In the genomic region with DNA sequence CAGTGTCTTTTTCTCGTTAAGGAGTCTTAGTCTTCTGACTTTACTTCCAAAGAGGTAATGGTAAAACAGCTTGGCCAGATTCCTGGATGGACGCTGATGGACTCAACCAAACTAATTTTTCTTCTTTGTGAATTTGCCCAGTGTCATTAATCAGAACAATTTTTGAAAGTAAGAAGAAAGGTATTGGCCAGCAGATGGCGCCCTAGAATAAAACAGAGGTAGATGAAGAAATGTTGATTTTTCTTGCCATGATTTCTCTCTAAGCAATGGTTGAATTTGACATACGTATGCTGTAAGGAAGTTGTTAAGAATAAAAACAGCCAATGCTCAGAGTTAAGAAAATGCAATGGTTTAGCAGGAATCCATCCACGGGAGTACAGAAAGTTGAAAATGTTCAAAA, we compare ENCODE assay signal across 8 cellular contexts.
A peak's percentile ranks its signal among the peaks of the same experiment; 100 is the strongest.
DNase-seq lines count a peak whose midpoint lies in the region; ATAC-seq and TF ChIP-seq lines count a peak whose summit lies in the region.

No MANE protein-coding gene starts in this region.

- H3K27me3 Mint-ChIP-seq in activated CD8-positive, alpha-beta memory T cell treated with anti-CD3 and anti-CD28 coated beads, Interleukin-2, amount 10 ng/mL, durations not matched to agents 7 days and 5 days = peaks cover 55% of the 10 kb centered on the region
- no peaks in the 10 kb centered on the region for H3K27me3 Mint-ChIP-seq in type B pancreatic cell

- TF ChIP-seq EP300 in neural cell (conservative IDR thresholded peaks at IDR 0.05; ENCODE audit: poor library complexity, severe bottlenecking) (no peak), suprapubic skin (IDR thresholded peaks at IDR 0.05) (no peak)

- H3F3A ChIP-seq in neural cell (ENCODE audit: insufficient read depth, low read length, poor library complexity, severe bottlenecking) = no peaks in the 10 kb centered on the region

- H3K4me1 Mint-ChIP-seq in activated CD8-positive, alpha-beta memory T cell treated with anti-CD3 and anti-CD28 coated beads, Interleukin-2, amount 10 ng/mL, durations not matched to agents 7 days and 5 days = no peaks in the 10 kb centered on the region
- peaks cover 10% of the 10 kb centered on the region for H3K4me1 Mint-ChIP-seq in type B pancreatic cell (ENCODE audit: unreplicated experiment)

- H3K27ac ChIP-seq in neural cell (ENCODE audit: low read length) = no peak overlapping the region
- H3K27ac ChIP-seq in suprapubic skin = no peak overlapping the region

- TF ChIP-seq RAD21 in neural cell (conservative IDR thresholded peaks at IDR 0.05) = peak; percentile 65

- H3K9me3 Mint-ChIP-seq in activated CD8-positive, alpha-beta memory T cell treated with anti-CD3 and anti-CD28 coated beads, Interleukin-2, amount 10 ng/mL, durations not matched to agents 7 days and 5 days (ENCODE audit: low read depth) = no peaks in the 10 kb centered on the region
- H3K9me3 Mint-ChIP-seq in type B pancreatic cell = no peaks in the 10 kb centered on the region

- no peak for ATAC-seq in activated CD8-positive, alpha-beta memory T cell treated with anti-CD3 and anti-CD28 coated beads, Interleukin-2, amount 10 ng/mL, durations not matched to agents 7 days and 5 days

- H3K9me3 ChIP-seq in neural cell (ENCODE audit: low read length) (peaks cover 2% of the 10 kb centered on the region), suprapubic skin (no peaks in the 10 kb centered on the region)

- no peak overlapping the region for H3K4me3 ChIP-seq in neural cell (ENCODE audit: low read length)
- no peak overlapping the region for H3K4me3 ChIP-seq in suprapubic skin

- H3K79me2 ChIP-seq in neural cell (replicated peaks; ENCODE audit: insufficient read depth, low read length) = no peaks in the 10 kb centered on the region

- no peaks in the 10 kb centered on the region for H3K36me3 ChIP-seq in neural cell (ENCODE audit: insufficient read depth, low read length)
- no peaks in the 10 kb centered on the region for H3K36me3 ChIP-seq in suprapubic skin

- TF ChIP-seq CTCF in neural cell (IDR thresholded peaks at IDR 0.05; ENCODE audit: poor library complexity, severe bottlenecking) = peak; percentile 62
- TF ChIP-seq CTCF in type B pancreatic cell (conservative IDR thresholded peaks at IDR 0.05) = peak; percentile 79
- TF ChIP-seq CTCF in suprapubic skin (IDR thresholded peaks at IDR 0.05) = peak in 1 of 2 donors; percentile 22

- TF ChIP-seq POLR2A in suprapubic skin (IDR thresholded peaks at IDR 0.05) = no peak

- CTCF ChIA-PET in activated CD8-positive, alpha-beta memory T cell treated with anti-CD3 and anti-CD28 coated beads, Interleukin-2, amount 10 ng/mL, durations not matched to agents 7 days and 5 days (lab: Charles Lee) = interaction anchor here (1.1 to 1.5 kb wide), 3 partner anchors 11 to 727 kb away, joined by 5 to 8 read pairs (median 6); no protein-coding TSS in a partner anchor

- H3K27me3 ChIP-seq in neural cell (ENCODE audit: insufficient read depth, low read depth, low read length) (no peaks in the 10 kb centered on the region), suprapubic skin (peaks cover 4% of the 10 kb centered on the region)

- H3K4me3 Mint-ChIP-seq in activated CD8-positive, alpha-beta memory T cell treated with anti-CD3 and anti-CD28 coated beads, Interleukin-2, amount 10 ng/mL, durations not matched to agents 7 days and 5 days = no peak overlapping the region
- no peak overlapping the region for H3K4me3 Mint-ChIP-seq in type B pancreatic cell

- peak; percentile 3 to 44 for DNase-seq in activated CD8-positive, alpha-beta memory T cell treated with anti-CD3 and anti-CD28 coated beads for 1 hour (ENCODE audit: extremely low read depth in 1 of 2, low read depth in 1 of 2)
- DNase-seq in activated CD8-positive, alpha-beta memory T cell treated with anti-CD3 and anti-CD28 coated beads, Interleukin-2, amount 10 ng/mL, durations not matched to agents 7 days and 5 days = no peak
- DNase-seq in NCI-H2081 (lab: John Stamatoyannopoulos, UW) (peak; percentile 80 to 84), type B pancreatic cell (ENCODE audit: extremely low spot score, unreplicated experiment) (no peak), suprapubic skin (ENCODE audit: low spot score in 2 of 2) (no peak)
- DNase-seq in activated CD4-positive, alpha-beta T cell treated with anti-CD3 and anti-CD28 coated beads for 1 hour = peak; percentile 22
- DNase-seq in effector CD4-positive, alpha-beta T cell = peak; percentile 45

- peaks cover 3% of the 10 kb centered on the region for H3K4me1 ChIP-seq in suprapubic skin

- H4K20me1 ChIP-seq in neural cell (ENCODE audit: insufficient read depth) = no peaks in the 10 kb centered on the region

- no peak overlapping the region for H3K27ac Mint-ChIP-seq in activated CD8-positive, alpha-beta memory T cell treated with anti-CD3 and anti-CD28 coated beads, Interleukin-2, amount 10 ng/mL, durations not matched to agents 7 days and 5 days
- no peak overlapping the region for H3K27ac Mint-ChIP-seq in type B pancreatic cell

- no peaks in the 10 kb centered on the region for H3K36me3 Mint-ChIP-seq in activated CD8-positive, alpha-beta memory T cell treated with anti-CD3 and anti-CD28 coated beads, Interleukin-2, amount 10 ng/mL, durations not matched to agents 7 days and 5 days
- no peaks in the 10 kb centered on the region for H3K36me3 Mint-ChIP-seq in type B pancreatic cell

- no peak overlapping the region for H3K9ac ChIP-seq in neural cell (ENCODE audit: low read length)

- no peak overlapping the region for H3K4me2 ChIP-seq in neural cell (ENCODE audit: low read length)

- H2AFZ ChIP-seq in neural cell (ENCODE audit: low read depth, low read length) = no peak overlapping the region

- no peaks in the 10 kb centered on the region for H3K9me2 ChIP-seq in neural cell (ENCODE audit: insufficient read depth, low read length)

- WGBS in suprapubic skin = 12% methylated on average over 5 of the region's 5 CpGs

TF ChIP-seq in neural cell, 6 proteins besides CTCF, POLR2A, EP300 and RAD21:
- no peak for TF ChIP-seq TAF1 (IDR thresholded peaks at IDR 0.05; ENCODE audit: low read depth)
- no peak for TF ChIP-seq EZH2 (IDR thresholded peaks at IDR 0.05; ENCODE audit: borderline replicate concordance, insufficient read depth, low read length, poor library complexity, severe bottlenecking)
- TF ChIP-seq REST (IDR thresholded peaks at IDR 0.05; ENCODE audit: borderline replicate concordance) = no peak
- no peak for TF ChIP-seq POLR2AphosphoS5 (IDR thresholded peaks at IDR 0.05)
- TF ChIP-seq MXI1 (conservative IDR thresholded peaks at IDR 0.05; ENCODE audit: poor library complexity, severe bottlenecking) = no peak
- TF ChIP-seq SMC3 (conservative IDR thresholded peaks at IDR 0.05; ENCODE audit: poor library complexity) = peak; percentile 73

Comparison
In these comparisons a context has a peak if more than half of its experiments do, and no peak if none do; other contexts are left out.
1. DNase-seq: peak in activated CD8-positive, alpha-beta memory T cell treated with anti-CD3 and anti-CD28 coated beads for 1 hour (2 of 2), NCI-H2081 (2 of 2), activated CD4-positive, alpha-beta T cell treated with anti-CD3 and anti-CD28 coated beads for 1 hour (single experiment) and effector CD4-positive, alpha-beta T cell (single experiment); none in activated CD8-positive, alpha-beta memory T cell treated with anti-CD3 and anti-CD28 coated beads, Interleukin-2, amount 10 ng/mL, durations not matched to agents 7 days and 5 days (single experiment), type B pancreatic cell (single experiment) and suprapubic skin (0 of 2).